In genomic region chr6:21666788-21667681, GRCh38 we compare ENCODE assay signal across 8 cellular contexts.
DNase-seq lines count a peak whose midpoint lies in the region; ATAC-seq lines count a peak whose summit lies in the region.

No MANE protein-coding gene starts in this region.

- H3K9me3 ChIP-seq in HAP-1 (no peaks in the 10 kb centered on the region), iPS DF 6.9 (ENCODE audit: control insufficient read depth, insufficient read depth, low read length) (no peaks in the 10 kb centered on the region)

- DNase-seq in HAP-1 (ENCODE audit: low spot score in 2 of 2): peak; percentile 48 to 76
- no peak for DNase-seq in T-cell
- DNase-seq in iPS DF 6.9 (ENCODE audit: low read depth, low spot score): no peak
- no peak for DNase-seq in sciatic nerve (ENCODE audit: low spot score)
- no peak for DNase-seq in putamen (ENCODE audit: low spot score)
- DNase-seq in NCI-H446 (lab: John Stamatoyannopoulos, UW): no peak

- H3K36me3 ChIP-seq in HAP-1 (replicated peaks) (no peaks in the 10 kb centered on the region), iPS DF 6.9 (ENCODE audit: control insufficient read depth, insufficient read depth, low read length) (no peaks in the 10 kb centered on the region)

- POLR2A ChIA-PET in T-cell (lab: Charles Lee): interaction anchor here in 1 of 2 donors (0.7 kb wide), 1 partner anchor 482 kb away, joined by 10 read pairs; no protein-coding TSS in a partner anchor

- H3K27me3 ChIP-seq in HAP-1 (ENCODE audit: low read depth) (no peaks in the 10 kb centered on the region), iPS DF 6.9 (ENCODE audit: control insufficient read depth, insufficient read depth, low read length) (no peaks in the 10 kb centered on the region)

- H3K36me3 Mint-ChIP-seq in T-cell: no peaks in the 10 kb centered on the region

- no peak overlapping the region for H3K27ac ChIP-seq in iPS DF 6.9 (ENCODE audit: low read length)

- H3K4me3 ChIP-seq in HAP-1 (peak overlapping the region; percentile 42), iPS DF 6.9 (ENCODE audit: low read length) (peak overlapping the region; percentile 98)

- peak overlapping the region; percentile 39 to 74 (median 45) for H3K4me3 Mint-ChIP-seq in T-cell

- in situ Hi-C loops in HAP-1 (cut with MboI; ENCODE audit: low sequenced_read_pairs): no loop called here

- WGBS in iPS DF 6.9 (ENCODE audit: insufficient coverage, insufficient read length): no CpG with 5 or more reads among the region's 29 CpGs

- CTCF ChIA-PET in T-cell (lab: Charles Lee): no interaction called here

- intact Hi-C loops in sciatic nerve (cut with DNase I): no loop called here

- H3K4me1 ChIP-seq in HAP-1 (peaks cover 13% of the 10 kb centered on the region), iPS DF 6.9 (ENCODE audit: control insufficient read depth, insufficient read depth, low read length) (peaks cover 2% of the 10 kb centered on the region)

- peaks cover 28 to 40% (median 33%) of the 10 kb centered on the region in 3 donors for H3K4me1 Mint-ChIP-seq in T-cell

- peaks cover 54 to 63% of the 10 kb centered on the region in 2 donors for H3K27me3 Mint-ChIP-seq in T-cell

- no peaks in the 10 kb centered on the region for H3K9me3 Mint-ChIP-seq in T-cell

- H3K27ac Mint-ChIP-seq in T-cell: no peak overlapping the region

- ATAC-seq in T-cell (replicated peaks in 1 of 4) (no peak), sciatic nerve (peak; percentile 33), HG03469 (IDR thresholded peaks at IDR 0.05; ENCODE audit: unreplicated experiment) (no peak), GM21717 (IDR thresholded peaks at IDR 0.05; ENCODE audit: unreplicated experiment) (no peak)

Comparison
In these comparisons a context has a peak if more than half of its experiments do, and no peak if none do; other contexts are left out.
1. DNase-seq: peak in HAP-1 (2 of 2); none in T-cell (0 of 34), iPS DF 6.9 (single experiment), sciatic nerve (single experiment), putamen (single experiment) and NCI-H446 (0 of 2).